Comparison of ENCODE assay signal across 2 cellular contexts in the genomic region with DNA sequence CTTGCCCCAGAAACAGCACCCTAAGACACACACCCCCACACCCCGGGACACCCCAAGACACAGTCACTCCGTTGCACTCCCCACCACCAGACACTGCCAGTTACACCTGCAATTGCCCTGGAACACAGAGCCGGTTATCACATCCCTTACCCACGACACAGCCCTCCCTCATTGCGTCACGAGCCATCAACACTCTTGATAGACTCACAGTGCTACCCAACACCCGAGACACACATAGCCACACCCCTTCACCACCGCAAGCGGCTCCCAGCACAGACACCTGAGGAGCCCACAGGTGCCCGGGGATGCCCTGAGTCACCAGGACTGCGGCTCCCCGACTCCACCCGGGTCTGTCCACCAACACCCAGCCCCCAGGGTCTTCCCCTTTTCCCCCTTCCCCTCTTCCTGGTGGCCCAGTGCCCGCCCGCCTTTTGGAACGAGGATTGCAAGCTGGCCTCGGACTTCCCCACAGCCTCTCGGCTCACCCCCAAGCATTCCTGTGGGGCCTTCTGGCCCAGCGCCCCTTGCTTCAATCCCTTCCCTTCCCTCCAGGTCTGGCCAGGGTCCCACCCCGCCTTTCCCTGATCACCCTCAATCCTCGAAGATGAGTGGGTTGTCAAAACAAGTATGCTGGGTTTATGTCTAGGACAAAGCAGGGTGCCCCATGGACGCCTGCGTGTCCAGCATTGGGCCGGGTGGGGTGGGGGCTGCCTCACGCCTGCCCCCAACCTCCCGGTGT.
TF ChIP-seq lines count a peak whose summit lies in the region.

No MANE protein-coding gene starts in this region.

TF ChIP-seq in endothelial cell of umbilical vein, 7 proteins besides CTCF, POLR2A, EP300 and RAD21:
- no peak for TF ChIP-seq EZH2 (IDR thresholded peaks at IDR 0.05; ENCODE audit: borderline replicate concordance, low read depth, low read length, severe bottlenecking)
- no peak for TF ChIP-seq MYC (IDR thresholded peaks at IDR 0.05; ENCODE audit: low read depth, low read length)
- TF ChIP-seq, protein P1, sequence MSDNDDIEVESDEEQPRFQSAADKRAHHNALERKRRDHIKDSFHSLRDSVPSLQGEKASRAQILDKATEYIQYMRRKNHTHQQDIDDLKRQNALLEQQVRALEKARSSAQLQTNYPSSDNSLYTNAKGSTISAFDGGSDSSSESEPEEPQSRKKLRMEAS (IDR thresholded peaks at IDR 0.05; ENCODE audit: insufficient read depth, insufficient read length), result no peak

TF ChIP-seq in GM12891, 5 proteins besides CTCF, POLR2A, EP300 and RAD21:
- TF ChIP-seq POLR2AphosphoS5 (IDR thresholded peaks at IDR 0.05; ENCODE audit: low read depth, low read length), result no peak
- no peak for TF ChIP-seq TAF1 (IDR thresholded peaks at IDR 0.05; ENCODE audit: low read depth, low read length)
- TF ChIP-seq PAX5 (IDR thresholded peaks at IDR 0.05; ENCODE audit: insufficient read depth, low read length, severe bottlenecking), result no peak
- no peak for TF ChIP-seq POU2F2 (IDR thresholded peaks at IDR 0.05; ENCODE audit: low read depth, low read length)
- no peak for TF ChIP-seq SPI1 (IDR thresholded peaks at IDR 0.05; ENCODE audit: low read depth, low read length)
TF ChIP-seq in GM12891: peak in this region for 0.
